ENCODE assay signal across 1 cellular context in the genomic region with DNA sequence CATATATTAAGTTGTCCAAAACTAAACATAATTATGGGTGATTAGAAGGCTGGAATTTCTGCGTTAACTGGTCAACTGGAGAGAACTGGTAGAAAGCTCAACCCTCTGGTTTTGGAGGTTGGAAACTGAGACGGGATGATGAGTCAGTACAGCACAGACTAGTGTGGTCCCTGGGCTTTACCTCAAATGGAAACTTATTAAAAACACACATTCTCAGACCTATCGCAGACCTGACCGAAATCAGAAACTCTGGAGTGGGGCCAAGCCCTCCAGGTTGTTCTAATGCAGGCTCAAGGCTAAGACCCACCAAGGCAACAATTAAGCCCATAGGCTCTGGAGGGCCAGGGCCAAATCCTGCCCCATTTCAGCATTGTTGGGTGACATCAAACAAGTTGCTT.
TF ChIP-seq lines count a peak whose summit lies in the region.

No MANE protein-coding gene starts in this region.

TF ChIP-seq in HCT116, 20 proteins besides CTCF, POLR2A, EP300 and RAD21:
- TF ChIP-seq ELF1 (IDR thresholded peaks at IDR 0.05; ENCODE audit: borderline replicate concordance, low read depth): no peak
- TF ChIP-seq CBX3 (IDR thresholded peaks at IDR 0.05; ENCODE audit: low read depth): no peak
- TF ChIP-seq SIN3A (IDR thresholded peaks at IDR 0.05; ENCODE audit: low read depth): no peak
- TF ChIP-seq JUND (IDR thresholded peaks at IDR 0.05): no peak
TF ChIP-seq in HCT116: peak in this region for 0.
